ENCODE assay signal across 1 cellular context in the genomic region with DNA sequence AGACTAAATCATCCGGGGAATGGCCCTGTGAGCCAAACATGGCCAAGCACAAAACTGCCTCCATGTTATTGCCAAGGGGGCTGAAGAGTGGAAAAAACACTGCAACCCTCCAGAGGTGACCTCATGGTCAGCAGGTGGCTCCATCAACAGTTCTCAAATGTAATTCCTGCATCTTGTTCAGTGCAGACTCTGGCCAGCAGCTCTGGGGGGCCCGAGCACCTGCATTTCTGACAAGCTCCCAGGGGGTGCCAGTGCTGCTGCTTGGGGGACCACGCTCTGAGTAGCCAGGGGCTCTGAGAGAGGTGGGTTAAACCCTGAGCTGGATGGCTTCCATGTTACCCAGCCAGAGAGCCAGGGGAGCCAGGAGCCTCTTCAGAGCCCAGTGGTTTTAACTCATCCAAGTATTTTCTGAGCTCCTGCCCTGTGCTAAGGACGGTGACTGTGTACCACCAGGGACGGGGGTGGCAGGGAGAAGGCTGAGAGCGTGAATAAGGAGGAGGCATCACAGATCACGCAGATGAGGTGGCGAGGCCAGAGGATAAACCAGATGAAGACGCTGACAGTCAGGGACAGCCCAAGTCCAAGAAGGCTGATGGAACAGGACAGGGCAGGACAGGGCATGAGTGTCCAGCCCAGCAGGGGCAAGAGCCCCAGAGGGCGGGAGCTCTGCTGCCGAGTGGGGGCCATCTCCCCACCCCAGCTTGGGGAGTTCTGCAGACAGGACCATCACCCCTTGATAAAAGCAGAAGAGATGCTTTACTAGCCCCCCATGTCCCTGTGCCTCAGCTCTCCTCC.
TF ChIP-seq lines count a peak whose summit lies in the region.

No MANE protein-coding gene starts in this region.

TF ChIP-seq in A549, 52 proteins besides CTCF, POLR2A, EP300 and RAD21 (continued from another document):
- TF ChIP-seq, protein P1, sequence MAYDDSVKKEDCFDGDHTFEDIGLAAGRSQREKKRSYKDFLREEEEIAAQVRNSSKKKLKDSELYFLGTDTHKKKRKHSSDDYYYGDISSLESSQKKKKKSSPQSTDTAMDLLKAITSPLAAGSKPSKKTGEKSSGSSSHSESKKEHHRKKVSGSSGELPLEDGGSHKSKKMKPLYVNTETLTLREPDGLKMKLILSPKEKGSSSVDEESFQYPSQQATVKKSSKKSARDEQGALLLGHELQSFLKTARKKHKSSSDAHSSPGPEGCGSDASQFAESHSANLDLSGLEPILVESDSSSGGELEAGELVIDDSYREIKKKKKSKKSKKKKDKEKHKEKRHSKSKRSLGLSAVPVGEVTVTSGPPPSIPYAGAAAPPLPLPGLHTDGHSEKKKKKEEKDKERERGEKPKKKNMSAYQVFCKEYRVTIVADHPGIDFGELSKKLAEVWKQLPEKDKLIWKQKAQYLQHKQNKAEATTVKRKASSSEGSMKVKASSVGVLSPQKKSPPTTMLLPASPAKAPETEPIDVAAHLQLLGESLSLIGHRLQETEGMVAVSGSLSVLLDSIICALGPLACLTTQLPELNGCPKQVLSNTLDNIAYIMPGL (CRISPR knock-in tag; IDR thresholded peaks at IDR 0.05; ENCODE audit: borderline replicate concordance) = no peak
- TF ChIP-seq, protein P2, sequence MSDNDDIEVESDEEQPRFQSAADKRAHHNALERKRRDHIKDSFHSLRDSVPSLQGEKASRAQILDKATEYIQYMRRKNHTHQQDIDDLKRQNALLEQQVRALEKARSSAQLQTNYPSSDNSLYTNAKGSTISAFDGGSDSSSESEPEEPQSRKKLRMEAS (IDR thresholded peaks at IDR 0.05) = no peak
- TF ChIP-seq ZNF302 (CRISPR knock-in tag; IDR thresholded peaks at IDR 0.05) = no peak
- no peak for TF ChIP-seq ZFP36 (IDR thresholded peaks at IDR 0.05; ENCODE audit: borderline replicate concordance, partially characterized antibody)
- TF ChIP-seq PHF8 (IDR thresholded peaks at IDR 0.05; ENCODE audit: borderline replicate concordance, low read depth) = no peak
TF ChIP-seq in A549: peak in this region for 0.
